In the genomic region with DNA sequence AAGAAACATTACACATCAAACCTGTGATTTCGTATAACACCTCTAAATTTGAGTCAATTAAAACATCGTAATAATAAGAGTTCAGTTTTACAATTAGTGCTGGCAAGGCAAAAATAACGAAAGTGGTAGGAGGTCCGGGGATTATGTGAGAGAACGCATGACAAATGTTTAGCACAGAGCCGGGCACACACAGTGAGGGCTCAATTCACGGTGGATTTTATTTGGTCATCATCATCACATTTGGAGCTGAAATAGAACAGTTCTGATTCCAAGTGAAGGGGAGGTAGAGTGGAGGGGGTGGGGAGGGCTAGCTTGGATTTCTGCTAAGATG, we compare ENCODE assay signal across 8 cellular contexts. TPM values are rescaled to one million over a fixed set of nuclear protein-coding genes. Genes with fewer than 3 reads are reported as not detected.
DNase-seq lines count a peak whose midpoint lies in the region; ATAC-seq, FAIRE-seq and TF ChIP-seq lines count a peak whose summit lies in the region.

No MANE protein-coding gene starts in this region.

- CTCF ChIA-PET in SK-N-SH (lab: Yijun Ruan, JAX), result interaction anchor here (0.6 to 3.3 kb wide), 11 partner anchors 10 to 608 kb away, joined by 3 to 23 read pairs (median 8); a partner anchor contains a TSS
- CTCF ChIA-PET in activated CD8-positive, alpha-beta T cell treated with anti-CD3 and anti-CD28 coated beads for 36 hours (lab: Charles Lee), result interaction anchor here (0.9 to 2.8 kb wide), 7 partner anchors 9 to 43 kb away, joined by 3 to 22 read pairs (median 6); a partner anchor contains a TSS

- H3K4me2 ChIP-seq in SK-N-SH, result peak overlapping the region; percentile 97

- H3K4me3 ChIP-seq in SK-N-SH (ENCODE audit: low read depth in 2 of 2, low read length in 1 of 2) (peak overlapping the region; percentile 64 to 81), iPS-15b (ENCODE audit: low read depth, low read length) (peak overlapping the region; percentile 69)

- no peak overlapping the region for H3K27ac Mint-ChIP-seq in activated CD8-positive, alpha-beta T cell treated with anti-CD3 and anti-CD28 coated beads for 36 hours
- peak overlapping the region in 1 of 2 donors; percentile 74 for H3K27ac Mint-ChIP-seq in stimulated activated naive CD8-positive, alpha-beta T cell treated with anti-CD3 and anti-CD28 coated beads, Interleukin-15, amount 100 ng/mL, for 72 hours

- peaks cover 5% of the 10 kb centered on the region for H3F3A ChIP-seq in SK-N-SH (replicated peaks; ENCODE audit: insufficient read depth)

- H2AFZ ChIP-seq in SK-N-SH (ENCODE audit: low read depth), result peak overlapping the region; percentile 96

- peaks cover 8% of the 10 kb centered on the region for H3K4me1 Mint-ChIP-seq in activated CD8-positive, alpha-beta T cell treated with anti-CD3 and anti-CD28 coated beads for 36 hours (ENCODE audit: low read depth)
- peaks cover 14% of the 10 kb centered on the region for H3K4me1 Mint-ChIP-seq in stimulated activated naive CD8-positive, alpha-beta T cell treated with anti-CD3 and anti-CD28 coated beads, Interleukin-15, amount 100 ng/mL, for 72 hours

- H3K9me3 ChIP-seq in SK-N-SH, result no peaks in the 10 kb centered on the region
- no peaks in the 10 kb centered on the region for H3K9me3 ChIP-seq in iPS-15b (ENCODE audit: control insufficient read depth, insufficient read depth, low read length)

- H3K36me3 ChIP-seq in SK-N-SH (replicated peaks in 1 of 2; ENCODE audit: control insufficient read depth in 1 of 2, insufficient read depth in 2 of 2, low read length in 1 of 2) (no peaks in the 10 kb centered on the region), iPS-15b (ENCODE audit: control insufficient read depth, insufficient read depth, low read length) (no peaks in the 10 kb centered on the region)

- WGBS in SK-N-SH (ENCODE audit: low lambda C conversion rate), result 63% methylated on average over 7 of the region's 7 CpGs

- no peak for ATAC-seq in SK-N-SH treated with all-trans-retinoic acid at 6 μM for 48 hours
- no peak for ATAC-seq in activated CD8-positive, alpha-beta T cell treated with anti-CD3 and anti-CD28 coated beads for 36 hours
- no peak for ATAC-seq in stimulated activated naive CD8-positive, alpha-beta T cell treated with anti-CD3 and anti-CD28 coated beads, Interleukin-15, amount 100 ng/mL, for 72 hours

- no peaks in the 10 kb centered on the region for H3K9me3 Mint-ChIP-seq in activated CD8-positive, alpha-beta T cell treated with anti-CD3 and anti-CD28 coated beads for 36 hours
- no peaks in the 10 kb centered on the region for H3K9me3 Mint-ChIP-seq in stimulated activated naive CD8-positive, alpha-beta T cell treated with anti-CD3 and anti-CD28 coated beads, Interleukin-15, amount 100 ng/mL, for 72 hours

- intact Hi-C loops in activated CD8-positive, alpha-beta T cell treated with anti-CD3 and anti-CD28 coated beads for 36 hours (cut with micrococcal nuclease), result no loop called here

- no peak for FAIRE-seq in RCC 7860 (lab: Jason Lieb, UNC)

- no peaks in the 10 kb centered on the region for H3K27me3 Mint-ChIP-seq in activated CD8-positive, alpha-beta T cell treated with anti-CD3 and anti-CD28 coated beads for 36 hours
- no peaks in the 10 kb centered on the region for H3K27me3 Mint-ChIP-seq in stimulated activated naive CD8-positive, alpha-beta T cell treated with anti-CD3 and anti-CD28 coated beads, Interleukin-15, amount 100 ng/mL, for 72 hours

- H4K20me1 ChIP-seq in SK-N-SH (ENCODE audit: insufficient read depth), result no peaks in the 10 kb centered on the region

- no peak for TF ChIP-seq CTCF in SK-N-SH (IDR thresholded peaks at IDR 0.05)
- no peak for TF ChIP-seq CTCF in activated CD8-positive, alpha-beta T cell treated with anti-CD3 and anti-CD28 coated beads for 36 hours (IDR thresholded peaks at IDR 0.05)

- TF ChIP-seq EP300 in SK-N-SH (IDR thresholded peaks at IDR 0.05; ENCODE audit: borderline replicate concordance in 1 of 2, low read depth in 1 of 2, low read length in 1 of 2), result no peak

- no peaks in the 10 kb centered on the region for H3K36me3 Mint-ChIP-seq in activated CD8-positive, alpha-beta T cell treated with anti-CD3 and anti-CD28 coated beads for 36 hours (ENCODE audit: low read depth)

- peak overlapping the region; percentile 64 to 82; a peak in 3 of 4 replicates for H3K27ac ChIP-seq in SK-N-SH (ENCODE audit: low read depth in 2 of 2, low read length in 1 of 2)

- TF ChIP-seq RAD21 in SK-N-SH (IDR thresholded peaks at IDR 0.05; ENCODE audit: low read length), result no peak

- no peaks in the 10 kb centered on the region for H3K79me2 ChIP-seq in SK-N-SH (ENCODE audit: insufficient read depth)

- peak overlapping the region; percentile 72 for H3K9ac ChIP-seq in SK-N-SH
- no peak overlapping the region for H3K9ac ChIP-seq in iPS-15b (ENCODE audit: low read depth, low read length)

- H3K4me1 ChIP-seq in SK-N-SH (ENCODE audit: control insufficient read depth in 1 of 2, insufficient read depth in 2 of 2, low read depth in 1 of 2, low read length in 1 of 2) (peaks cover 0 to 5% of the 10 kb centered on the region in 2 experiments; a peak in 2 of 4 replicates), iPS-15b (ENCODE audit: control insufficient read depth, insufficient read depth, low read length) (no peaks in the 10 kb centered on the region)

- H3K27me3 ChIP-seq in SK-N-SH (ENCODE audit: insufficient read depth) (no peaks in the 10 kb centered on the region), iPS-15b (ENCODE audit: control insufficient read depth, insufficient read depth, low read length) (peaks cover 6% of the 10 kb centered on the region)

- no peak for DNase-seq in SK-N-SH
- no peak for DNase-seq in activated CD8-positive, alpha-beta T cell treated with anti-CD3 and anti-CD28 coated beads for 36 hours
- no peak for DNase-seq in stimulated activated naive CD8-positive, alpha-beta T cell treated with anti-CD3 and anti-CD28 coated beads, Interleukin-15, amount 100 ng/mL, for 72 hours
- no peak for DNase-seq in NCI-H69 (lab: John Stamatoyannopoulos, UW)
- no peak for DNase-seq in medulla oblongata (ENCODE audit: extremely low spot score)
- no peak for DNase-seq in RCC 7860 (ENCODE audit: low spot score)

- no peaks in the 10 kb centered on the region for H3K9me2 ChIP-seq in SK-N-SH

- POLR2A ChIA-PET in SK-N-SH (lab: Yijun Ruan, JAX), result interaction anchor here (1.2 to 2.6 kb wide), 6 partner anchors 9 to 35 kb away, joined by 4 to 23 read pairs (median 8); a partner anchor contains a TSS
- POLR2A ChIA-PET in activated CD8-positive, alpha-beta T cell treated with anti-CD3 and anti-CD28 coated beads for 36 hours (lab: Charles Lee), result interaction anchor here (0.6 to 2.2 kb wide), 11 partner anchors 9 to 311 kb away, joined by 3 to 20 read pairs (median 5); a partner anchor contains a TSS

- H3K4me3 Mint-ChIP-seq in activated CD8-positive, alpha-beta T cell treated with anti-CD3 and anti-CD28 coated beads for 36 hours, result peak overlapping the region; percentile 86
- peak overlapping the region; percentile 94 to 99 for H3K4me3 Mint-ChIP-seq in stimulated activated naive CD8-positive, alpha-beta T cell treated with anti-CD3 and anti-CD28 coated beads, Interleukin-15, amount 100 ng/mL, for 72 hours

TF ChIP-seq in SK-N-SH, 30 proteins besides CTCF, POLR2A, EP300 and RAD21:
- TF ChIP-seq MXI1 (IDR thresholded peaks at IDR 0.05; ENCODE audit: low read depth, low read length) (no peak), MEF2A (IDR thresholded peaks at IDR 0.05; ENCODE audit: borderline replicate concordance, low read depth) (no peak), GATA2 (CRISPR knock-in tag; IDR thresholded peaks at IDR 0.05) (no peak), NFIC (IDR thresholded peaks at IDR 0.05; ENCODE audit: borderline replicate concordance) (no peak), RCOR1 (IDR thresholded peaks at IDR 0.05; ENCODE audit: low read length) (no peak), YY1 (IDR thresholded peaks at IDR 0.05; ENCODE audit: low read depth) (no peak), CHD2 (IDR thresholded peaks at IDR 0.05; ENCODE audit: low read length, partially characterized antibody) (no peak), POLR2AphosphoS5 (IDR thresholded peaks at IDR 0.05; ENCODE audit: low read depth, low read length) (no peak)

TF ChIP-seq in SK-N-SH treated with all-trans-retinoic acid at 6 μM for 48 hours, 23 proteins besides CTCF, POLR2A, EP300 and RAD21:
- no peak for TF ChIP-seq RARB (CRISPR knock-in tag; IDR thresholded peaks at IDR 0.05)
- TF ChIP-seq ARNTL (CRISPR knock-in tag; IDR thresholded peaks at IDR 0.05; ENCODE audit: borderline replicate concordance, low read depth), result no peak
- TF ChIP-seq, protein P1, sequence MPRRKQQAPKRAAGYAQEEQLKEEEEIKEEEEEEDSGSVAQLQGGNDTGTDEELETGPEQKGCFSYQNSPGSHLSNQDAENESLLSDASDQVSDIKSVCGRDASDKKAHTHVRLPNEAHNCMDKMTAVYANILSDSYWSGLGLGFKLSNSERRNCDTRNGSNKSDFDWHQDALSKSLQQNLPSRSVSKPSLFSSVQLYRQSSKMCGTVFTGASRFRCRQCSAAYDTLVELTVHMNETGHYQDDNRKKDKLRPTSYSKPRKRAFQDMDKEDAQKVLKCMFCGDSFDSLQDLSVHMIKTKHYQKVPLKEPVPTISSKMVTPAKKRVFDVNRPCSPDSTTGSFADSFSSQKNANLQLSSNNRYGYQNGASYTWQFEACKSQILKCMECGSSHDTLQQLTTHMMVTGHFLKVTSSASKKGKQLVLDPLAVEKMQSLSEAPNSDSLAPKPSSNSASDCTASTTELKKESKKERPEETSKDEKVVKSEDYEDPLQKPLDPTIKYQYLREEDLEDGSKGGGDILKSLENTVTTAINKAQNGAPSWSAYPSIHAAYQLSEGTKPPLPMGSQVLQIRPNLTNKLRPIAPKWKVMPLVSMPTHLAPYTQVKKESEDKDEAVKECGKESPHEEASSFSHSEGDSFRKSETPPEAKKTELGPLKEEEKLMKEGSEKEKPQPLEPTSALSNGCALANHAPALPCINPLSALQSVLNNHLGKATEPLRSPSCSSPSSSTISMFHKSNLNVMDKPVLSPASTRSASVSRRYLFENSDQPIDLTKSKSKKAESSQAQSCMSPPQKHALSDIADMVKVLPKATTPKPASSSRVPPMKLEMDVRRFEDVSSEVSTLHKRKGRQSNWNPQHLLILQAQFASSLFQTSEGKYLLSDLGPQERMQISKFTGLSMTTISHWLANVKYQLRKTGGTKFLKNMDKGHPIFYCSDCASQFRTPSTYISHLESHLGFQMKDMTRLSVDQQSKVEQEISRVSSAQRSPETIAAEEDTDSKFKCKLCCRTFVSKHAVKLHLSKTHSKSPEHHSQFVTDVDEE (CRISPR knock-in tag; IDR thresholded peaks at IDR 0.05), result no peak

RNA-seq across cellular contexts. Expression of a gene that starts 20.0 kb away (rescaled TPM):
- 315 and 370 TPM in 2 replicates for polyA plus RNA-seq in SK-N-SH (2012; rRNA removed)
- 299 and 383 TPM in 2 replicates for polyA plus RNA-seq in SK-N-SH (2012; cell fraction: cytosol; rRNA removed)
- polyA plus RNA-seq in SK-N-SH (2012; cell fraction: nucleus; rRNA removed), result 85.2 and 129 TPM in 2 replicates
- 100 to 1,000 TPM; 287 to 308 TPM for total RNA-seq in activated CD8-positive, alpha-beta T cell treated with anti-CD3 and anti-CD28 coated beads for 36 hours
